8 cellular contexts compared by ENCODE assay signal in the genomic region with DNA sequence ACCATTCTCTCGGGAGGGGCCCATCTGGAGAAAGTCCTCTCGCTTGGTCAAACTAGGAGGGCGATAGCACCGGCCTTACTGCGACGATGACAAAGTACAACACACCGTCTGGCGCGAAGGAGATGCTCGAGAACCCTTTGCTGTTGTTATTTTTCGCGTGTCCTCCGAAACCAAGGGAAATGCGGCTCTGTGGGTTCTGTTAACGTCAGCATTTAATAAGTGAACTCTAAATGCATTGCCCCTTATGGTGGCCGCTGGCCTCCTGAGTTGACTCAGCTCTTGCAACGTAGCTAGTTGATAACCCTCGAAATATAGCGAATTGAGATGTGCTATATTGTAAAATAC. TPM values are rescaled to one million over a fixed set of nuclear protein-coding genes. Genes with fewer than 3 reads are reported as not detected.
DNase-seq lines count a peak whose midpoint lies in the region; ATAC-seq and TF ChIP-seq lines count a peak whose summit lies in the region.

No MANE protein-coding gene starts in this region.

- no peaks in the 10 kb centered on the region for H3K36me3 ChIP-seq in rectal smooth muscle tissue (ENCODE audit: control insufficient read depth, insufficient read depth, low read length)

- DNase-seq in NCI-H82 (lab: John Stamatoyannopoulos, UW) = peak; percentile 77
- DNase-seq in NCI-H82 treated with DMSO at 0.1 percent for 48 hours (lab: John Stamatoyannopoulos, UW; ENCODE audit: unreplicated experiment) = no peak
- DNase-seq in Jurkat, Clone E6-1 (ENCODE audit: low read depth, low spot score) = no peak
- DNase-seq in activated T-cell treated with anti-CD3 and anti-CD28 coated beads for 48 hours (ENCODE audit: low read depth) = peak; percentile 6
- no peak for DNase-seq in Right ventricle myocardium superior
- DNase-seq in GM13977 (ENCODE audit: low spot score) = no peak
- no peak for DNase-seq in GF-D8 (lab: John Stamatoyannopoulos, UW)

- intact Hi-C loops in Right ventricle myocardium superior (cut with DNase I) = no loop called here

- ATAC-seq in Right ventricle myocardium superior (ENCODE audit: poor library complexity) = peak; percentile 8

- TF ChIP-seq CTCF in GM13977 (IDR thresholded peaks at IDR 0.05; ENCODE audit: extremely low read depth, insufficient read depth, missing control alignments) = no peak

- in situ Hi-C loops in GM13977 (cut with MboI; ENCODE audit: low pct_unique_long_range_greater_than_20kb, low sequenced_read_pairs, unreplicated experiment) = no loop called here

- peak overlapping the region; percentile 99 for H3K27ac ChIP-seq in rectal smooth muscle tissue (ENCODE audit: low read depth, low read length)

- no peaks in the 10 kb centered on the region for H3K27me3 ChIP-seq in rectal smooth muscle tissue (ENCODE audit: control insufficient read depth, insufficient read depth, low read length)

- H3K4me1 ChIP-seq in rectal smooth muscle tissue (ENCODE audit: control insufficient read depth, insufficient read depth, low read length) = peaks cover 14% of the 10 kb centered on the region

- H3K4me3 ChIP-seq in Jurkat, Clone E6-1 (ENCODE audit: low read length) = peak overlapping the region; percentile 95
- H3K4me3 ChIP-seq in rectal smooth muscle tissue (ENCODE audit: low read length) = peak overlapping the region; percentile 99

- peak overlapping the region; percentile 87 for H3K9ac ChIP-seq in rectal smooth muscle tissue (ENCODE audit: low read length)

RNA-seq across cellular contexts. Expression of gene SCAND1, which starts 0.6 kb away (rescaled TPM):
- polyA plus RNA-seq in Jurkat, Clone E6-1 (2012; ENCODE audit: insufficient read depth, insufficient read length) = 52.5 TPM
- 37.9 TPM for total RNA-seq in Right ventricle myocardium superior

RNA-seq across cellular contexts. Expression of gene CNBD2, which starts 13.5 kb away (rescaled TPM):
- polyA plus RNA-seq in Jurkat, Clone E6-1 (2012; ENCODE audit: insufficient read depth, insufficient read length) = 3.3 TPM
- 3.8 TPM for total RNA-seq in Right ventricle myocardium superior

Comparison
In these comparisons a context has a peak if more than half of its experiments do, and no peak if none do; other contexts are left out.
1. DNase-seq: peak in NCI-H82 (single experiment) and activated T-cell treated with anti-CD3 and anti-CD28 coated beads for 48 hours (single experiment); none in NCI-H82 treated with DMSO at 0.1 percent for 48 hours (single experiment), Jurkat, Clone E6-1 (single experiment), Right ventricle myocardium superior (single experiment), GM13977 (single experiment) and GF-D8 (single experiment).